In genomic region chr7:4973728-4974198, GRCh38 we compare ENCODE assay signal across 1 cellular context.
TF ChIP-seq lines count a peak whose summit lies in the region.

No MANE protein-coding gene starts in this region.

TF ChIP-seq in K562, 482 proteins besides CTCF, POLR2A, EP300 and RAD21 (continued from another document and continues in another):
- TF ChIP-seq MNT (conservative IDR thresholded peaks at IDR 0.05) (peak; percentile 43 to 54; a peak in 3 of 4 replicates), HDAC2 (IDR thresholded peaks at IDR 0.05) (no peak), RNF2 (IDR thresholded peaks at IDR 0.05) (no peak), FOXP1 (CRISPR knock-in tag; IDR thresholded peaks at IDR 0.05) (0 out of 2 replicates have a peak, but pooled peaks have one; percentile 19), DLX4 (CRISPR knock-in tag; IDR thresholded peaks at IDR 0.05) (no peak), SMARCA4 (IDR thresholded peaks at IDR 0.05) (no peak), MIER1 (IDR thresholded peaks at IDR 0.05; ENCODE audit: low read depth) (no peak), THRAP3 (IDR thresholded peaks at IDR 0.05; ENCODE audit: borderline replicate concordance) (no peak), PML (IDR thresholded peaks at IDR 0.05; ENCODE audit: low read length) (no peak), HNRNPL (IDR thresholded peaks at IDR 0.05; ENCODE audit: low read depth, low read length) (no peak), MLX (CRISPR knock-in tag; conservative IDR thresholded peaks at IDR 0.05) (no peak), PHF20 (IDR thresholded peaks at IDR 0.05; ENCODE audit: partially characterized antibody) (no peak), ZNF398 (CRISPR knock-in tag; IDR thresholded peaks at IDR 0.05) (no peak), EHMT2 (IDR thresholded peaks at IDR 0.05) (no peak), ZFP91 (CRISPR knock-in tag; IDR thresholded peaks at IDR 0.05) (no peak), YBX1 (IDR thresholded peaks at IDR 0.05) (no peak), HNRNPH1 (optimal IDR thresholded peaks at IDR 0.05; ENCODE audit: low read depth, low read length) (no peak), BHLHE40 (IDR thresholded peaks at IDR 0.05; ENCODE audit: low read length) (no peak; the same call in 1 of the 2 replicates), EZH2 (IDR thresholded peaks at IDR 0.05; ENCODE audit: borderline replicate concordance, low read depth, low read length) (no peak), MAFF (IDR thresholded peaks at IDR 0.05; ENCODE audit: low read length) (no peak), POLR2AphosphoS2 (IDR thresholded peaks at IDR 0.05; ENCODE audit: low read length) (no peak), MECOM (CRISPR knock-in tag; IDR thresholded peaks at IDR 0.05) (no peak), BACH1 (tag; IDR thresholded peaks at IDR 0.05) (no peak), NR3C1 (CRISPR knock-in tag; IDR thresholded peaks at IDR 0.05) (no peak), ZNF24 (IDR thresholded peaks at IDR 0.05) (peak; percentile 77), ETV1 (tag; conservative IDR thresholded peaks at IDR 0.05; ENCODE audit: low read depth) (peak; percentile 81), ZFP1 (CRISPR knock-in tag; IDR thresholded peaks at IDR 0.05) (no peak), POLR2G (IDR thresholded peaks at IDR 0.05; ENCODE audit: low read depth, low read length) (peak; percentile 89), NEUROD1 (IDR thresholded peaks at IDR 0.05; ENCODE audit: borderline replicate concordance, low read depth, low read length, partially characterized antibody) (no peak), TEAD2 (tag; IDR thresholded peaks at IDR 0.05) (no peak), ZNF318 (IDR thresholded peaks at IDR 0.05; ENCODE audit: borderline replicate concordance in 1 of 2, low read depth in 1 of 2) (no peak), ZC3H11A (IDR thresholded peaks at IDR 0.05; ENCODE audit: low read depth, low read length) (no peak), SMAD3 (CRISPR knock-in tag; conservative IDR thresholded peaks at IDR 0.05) (no peak), DIDO1 (tag; IDR thresholded peaks at IDR 0.05; ENCODE audit: low read depth) (no peak), ZNF408 (CRISPR knock-in tag; IDR thresholded peaks at IDR 0.05; ENCODE audit: low read depth) (no peak), ETS2 (tag; IDR thresholded peaks at IDR 0.05; ENCODE audit: borderline replicate concordance, poor library complexity, severe bottlenecking) (no peak), HINFP (tag; conservative IDR thresholded peaks at IDR 0.05; ENCODE audit: low read depth) (no peak)
